In genomic region chr17:44630703-44631102, GRCh38 we compare ENCODE assay signal across 27 cellular contexts. TPM values are rescaled to one million over a fixed set of nuclear protein-coding genes. Genes with fewer than 3 reads are reported as not detected.
"Had no signal": no experiment of that assay in that cellular context is flagged by ENCODE, and none has a peak within 500 bp of the region (broad histone marks: within the 10 kb centered on the region; RNA-seq: fewer than 3 reads in every experiment).

No MANE protein-coding gene starts in this region.

- ATAC-seq: heart right ventricle; naive thymus-derived CD8-positive, alpha-beta T cell; psoas muscle; sciatic nerve; stimulated activated effector memory CD8-positive, alpha-beta T cell treated with anti-CD3 and anti-CD28 coated beads, Interleukin-12 subunit alpha, Interleukin-12 subunit beta, amount 100 ng/mL, for 72 hours; upper lobe of right lung had no signal

- H3K4me3 Mint-ChIP-seq: naive thymus-derived CD8-positive, alpha-beta T cell; nephron progenitor cell; neural progenitor cell; stimulated activated effector memory CD8-positive, alpha-beta T cell treated with anti-CD3 and anti-CD28 coated beads, Interleukin-12 subunit alpha, Interleukin-12 subunit beta, amount 100 ng/mL, for 72 hours; stimulated activated naive CD8-positive, alpha-beta T cell treated with anti-CD3 and anti-CD28 coated beads, Interleukin-15, Interleukin-2, amounts not matched to agents 100 ng/mL and 50 ng/mL, for 24 hours had no signal

- H3K4me1 ChIP-seq: left ventricle myocardium inferior, psoas muscle, right atrium auricular region, suprapubic skin, tibial artery, upper lobe of right lung had no signal

- H3K4me3 ChIP-seq: heart right ventricle, hepatocyte, left ventricle myocardium inferior, lung, neural progenitor cell, psoas muscle, right atrium auricular region, spleen, suprapubic skin, thoracic aorta, tibial artery, upper lobe of right lung had no signal

- H3K36me3 Mint-ChIP-seq: naive thymus-derived CD8-positive, alpha-beta T cell; neural progenitor cell; stimulated activated effector memory CD8-positive, alpha-beta T cell treated with anti-CD3 and anti-CD28 coated beads, Interleukin-12 subunit alpha, Interleukin-12 subunit beta, amount 100 ng/mL, for 72 hours had no signal

- H3K4me2 ChIP-seq: hepatocyte, neural progenitor cell had no signal

- H3K9ac ChIP-seq: neural progenitor cell, parathyroid adenoma had no signal

- H3K9me3 Mint-ChIP-seq: naive thymus-derived CD8-positive, alpha-beta T cell; nephron progenitor cell; neural progenitor cell; stimulated activated effector memory CD8-positive, alpha-beta T cell treated with anti-CD3 and anti-CD28 coated beads, Interleukin-12 subunit alpha, Interleukin-12 subunit beta, amount 100 ng/mL, for 72 hours; stimulated activated naive CD8-positive, alpha-beta T cell treated with anti-CD3 and anti-CD28 coated beads, Interleukin-15, Interleukin-2, amounts not matched to agents 100 ng/mL and 50 ng/mL, for 24 hours had no signal

- H2AFZ ChIP-seq: hepatocyte, neural progenitor cell, parathyroid adenoma had no signal

- H3K79me2 ChIP-seq: hepatocyte, parathyroid adenoma had no signal

- H3K27ac ChIP-seq: heart right ventricle, hepatocyte, left ventricle myocardium inferior, neural progenitor cell, neutrophil, parathyroid adenoma, psoas muscle, right atrium auricular region, spleen, suprapubic skin, thoracic aorta, tibial artery, upper lobe of right lung had no signal

- H3K27ac Mint-ChIP-seq: naive thymus-derived CD8-positive, alpha-beta T cell; nephron progenitor cell; neural progenitor cell; stimulated activated effector memory CD8-positive, alpha-beta T cell treated with anti-CD3 and anti-CD28 coated beads, Interleukin-12 subunit alpha, Interleukin-12 subunit beta, amount 100 ng/mL, for 72 hours; stimulated activated naive CD8-positive, alpha-beta T cell treated with anti-CD3 and anti-CD28 coated beads, Interleukin-15, Interleukin-2, amounts not matched to agents 100 ng/mL and 50 ng/mL, for 24 hours had no signal

- H3K4me1 Mint-ChIP-seq: stimulated activated effector memory CD8-positive, alpha-beta T cell treated with anti-CD3 and anti-CD28 coated beads, Interleukin-12 subunit alpha, Interleukin-12 subunit beta, amount 100 ng/mL, for 72 hours had no signal

- H3K36me3 ChIP-seq: heart right ventricle, left ventricle myocardium inferior, neural progenitor cell, neutrophil, right atrium auricular region, spleen, suprapubic skin, thoracic aorta, tibial artery, upper lobe of right lung had no signal

- DNase-seq: heart right ventricle; islet precursor cell; left ventricle myocardium inferior; mesendoderm; naive thymus-derived CD8-positive, alpha-beta T cell; nephron progenitor cell; occipital lobe; psoas muscle; small intestine; spleen; stimulated activated CD4-positive, alpha-beta T cell treated with anti-CD3 and anti-CD28 coated beads, Interleukin-4, amount 100 ng/mL, for 24 hours; stimulated activated naive CD4-positive, alpha-beta T cell; tibial artery; trophoblast cell; upper lobe of right lung had no signal

- H3K27me3 ChIP-seq: hepatocyte, neural progenitor cell, right atrium auricular region, tibial artery, upper lobe of right lung had no signal

- H3K9me3 ChIP-seq: heart right ventricle, left ventricle myocardium inferior, neutrophil, psoas muscle, right atrium auricular region, spleen, suprapubic skin, thoracic aorta, tibial artery, upper lobe of right lung had no signal

RNA-seq across cellular contexts. Expression of gene MEIOC, which starts 25.6 kb away (rescaled TPM):
- total RNA-seq: left ventricle myocardium inferior; lung; mucosa of gallbladder; naive thymus-derived CD8-positive, alpha-beta T cell; psoas muscle; sciatic nerve; suprapubic skin; thoracic aorta; upper lobe of right lung had no signal
